ENCODE assay signal across 14 cellular contexts in the genomic region with DNA sequence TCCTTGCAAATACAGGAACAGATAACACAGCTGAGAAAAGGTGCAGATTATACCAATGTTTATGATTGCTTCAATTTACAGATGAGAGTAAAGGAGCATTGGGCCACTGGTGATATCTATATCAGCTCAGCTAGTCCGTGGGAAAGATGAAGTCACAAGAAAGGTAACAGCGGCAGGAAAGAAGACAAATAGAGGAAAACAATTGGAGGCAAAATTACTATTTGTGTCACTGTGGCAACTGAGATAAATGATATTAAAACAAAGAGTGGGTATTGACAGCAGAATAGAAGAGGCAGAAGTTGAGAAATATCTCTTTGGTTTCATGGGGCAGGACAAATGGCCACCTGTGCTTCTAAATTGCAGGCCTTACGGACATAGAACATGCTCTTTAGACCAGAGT.
A peak's percentile ranks its signal among the peaks of the same experiment; 100 is the strongest.
DNase-seq lines count a peak whose midpoint lies in the region.
"Had no signal": no experiment of that assay in that cellular context is flagged by ENCODE, and none has a peak within 500 bp of the region (broad histone marks: within the 10 kb centered on the region; RNA-seq: fewer than 3 reads in every experiment).

No MANE protein-coding gene starts in this region.

- H3K4me3 ChIP-seq in trophoblast cell (ENCODE audit: low read depth, low read length) = no peak overlapping the region
- H3K4me3 ChIP-seq: GM12878, GM23338 had no signal

- H2AFZ ChIP-seq in trophoblast cell (ENCODE audit: insufficient read depth, low read length, poor library complexity) = no peak overlapping the region
- H2AFZ ChIP-seq: GM23338 had no signal

- H2AK5ac ChIP-seq in trophoblast cell (ENCODE audit: low read length) = no peak overlapping the region

- H3K4me1 ChIP-seq in trophoblast cell (ENCODE audit: control insufficient read depth in 1 of 2, insufficient read depth in 2 of 2, low read length in 2 of 2) = no peaks in the 10 kb centered on the region
- H3K4me1 ChIP-seq: Caco-2 had no signal

- no peak overlapping the region for H2BK5ac ChIP-seq in trophoblast cell (ENCODE audit: low read depth, low read length, poor library complexity)

- H3K4ac ChIP-seq in trophoblast cell (ENCODE audit: low read depth, low read length) = no peak overlapping the region

- no CpG with 5 or more reads among the region's 3 CpGs for WGBS in trophoblast cell (ENCODE audit: extremely low coverage, insufficient coverage, insufficient read length)

- no peak overlapping the region for H3K27ac ChIP-seq in trophoblast cell (ENCODE audit: low read depth, low read length)

- H4K91ac ChIP-seq in trophoblast cell (ENCODE audit: low read depth, low read length) = no peak overlapping the region

- DNase-seq in NCI-H748 (lab: John Stamatoyannopoulos, UW; ENCODE audit: unreplicated experiment) = peak; percentile 49
- no peak for DNase-seq in NCI-H748 treated with DMSO at 0.1 percent for 48 hours (lab: John Stamatoyannopoulos, UW)
- DNase-seq in NCI-H146 treated with DMSO at 0.1 percent for 48 hours (lab: John Stamatoyannopoulos, UW; ENCODE audit: unreplicated experiment) = peak; percentile 61
- DNase-seq in dermis microvascular lymphatic vessel endothelial cell (ENCODE audit: low read depth in 2 of 2) = peak; percentile 27 to 66
- no peak for DNase-seq in trophoblast cell
- no peak for DNase-seq in activated CD4-positive, alpha-beta T cell treated with anti-CD3 and anti-CD28 coated beads, Interleukin-2, amount 50 U/mL, for 48 hours
- DNase-seq: C1 segment of cervical spinal cord; Caco-2; CD4-positive, alpha-beta memory T cell; DMS153; DND-41; H9 had no signal

- no peaks in the 10 kb centered on the region for H3K36me3 ChIP-seq in trophoblast cell (ENCODE audit: control insufficient read depth in 1 of 2, insufficient read depth in 2 of 2, low read length in 2 of 2)

- H4K8ac ChIP-seq in trophoblast cell (ENCODE audit: low read depth, low read length) = no peak overlapping the region

- H3K79me1 ChIP-seq in trophoblast cell (ENCODE audit: low read length) = no peaks in the 10 kb centered on the region

- no peak overlapping the region for H3K23ac ChIP-seq in trophoblast cell (ENCODE audit: low read length)

- H3K9me3 ChIP-seq in trophoblast cell (ENCODE audit: insufficient read depth, low read depth, low read length) = no peaks in the 10 kb centered on the region
- H3K9me3 ChIP-seq: Caco-2 had no signal

- H3K4me2 ChIP-seq in trophoblast cell (ENCODE audit: low read length) = no peak overlapping the region
- H3K4me2 ChIP-seq: GM23338 had no signal

- H2BK12ac ChIP-seq in trophoblast cell (ENCODE audit: low read length) = no peak overlapping the region

- no peaks in the 10 kb centered on the region for H3K79me2 ChIP-seq in trophoblast cell (ENCODE audit: control insufficient read depth, insufficient read depth, low read length, poor library complexity)

- no peak overlapping the region for H3K14ac ChIP-seq in trophoblast cell (ENCODE audit: low read length)

- H4K12ac ChIP-seq in trophoblast cell (ENCODE audit: low read depth, low read length) = no peak overlapping the region

- H3K9ac ChIP-seq in trophoblast cell (ENCODE audit: low read length) = no peak overlapping the region

- H3K18ac ChIP-seq in trophoblast cell (ENCODE audit: low read length) = no peak overlapping the region

- H2BK120ac ChIP-seq in trophoblast cell (ENCODE audit: insufficient read depth, low read length, poor library complexity) = no peak overlapping the region

- no peaks in the 10 kb centered on the region for H3K27me3 ChIP-seq in trophoblast cell (ENCODE audit: insufficient read depth, low read length)

Comparison
In these comparisons a context has a peak if more than half of its experiments do, and no peak if none do; other contexts are left out.
1. DNase-seq: peak in NCI-H748 (single experiment), NCI-H146 treated with DMSO at 0.1 percent for 48 hours (single experiment) and dermis microvascular lymphatic vessel endothelial cell (2 of 2); none in NCI-H748 treated with DMSO at 0.1 percent for 48 hours (single experiment), trophoblast cell (0 of 2) and activated CD4-positive, alpha-beta T cell treated with anti-CD3 and anti-CD28 coated beads, Interleukin-2, amount 50 U/mL, for 48 hours (0 of 2).